Comparison of ENCODE assay signal across 5 cellular contexts in the genomic region with DNA sequence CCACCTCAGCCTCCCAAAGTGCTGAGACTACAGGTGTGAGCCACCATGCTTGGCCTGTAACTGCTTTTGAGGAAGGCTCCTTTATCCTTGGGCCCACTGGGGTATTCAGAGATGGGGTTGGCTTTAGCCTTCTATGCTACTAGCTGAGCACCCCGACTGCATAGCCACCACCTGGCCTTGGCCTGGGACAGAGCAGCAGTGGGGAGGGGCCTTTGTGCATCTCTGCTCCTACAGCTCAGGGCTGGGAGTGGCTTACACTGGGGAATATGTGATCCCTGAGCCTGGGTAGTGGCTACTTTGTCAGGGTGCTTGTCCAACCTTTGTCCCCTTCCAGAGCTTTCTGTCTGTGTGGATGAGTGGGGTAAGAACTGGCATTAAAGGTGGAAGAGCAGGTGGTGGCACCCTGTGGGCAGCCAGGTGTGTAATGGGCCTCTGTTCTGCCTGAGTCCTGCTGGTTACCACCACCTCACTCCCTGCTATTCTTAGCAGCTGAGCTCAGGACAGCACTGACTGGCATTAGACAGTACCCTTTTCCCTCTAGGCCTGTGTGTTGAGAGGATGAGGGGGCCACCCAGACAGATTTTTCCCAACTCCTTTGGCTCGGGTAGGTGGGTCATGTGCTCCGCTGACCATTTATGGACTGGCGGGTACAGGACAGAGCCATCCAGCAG. TPM values are rescaled to one million over a fixed set of nuclear protein-coding genes. Genes with fewer than 3 reads are reported as not detected.
"Had no signal": no experiment of that assay in that cellular context is flagged by ENCODE, and none has a peak within 500 bp of the region (broad histone marks: within the 10 kb centered on the region; RNA-seq: fewer than 3 reads in every experiment).

No MANE protein-coding gene starts in this region.

RNA-seq across cellular contexts. Expression of a gene that starts 24.0 kb away (rescaled TPM):
- total RNA-seq: activated B cell treated with CpG ODN at 0.5 μM for 24 hours; activated CD4-positive, alpha-beta memory T cell treated with anti-CD3 and anti-CD28 coated beads for 36 hours; activated naive CD4-positive, alpha-beta T cell treated with anti-CD3 and anti-CD28 coated beads for 36 hours; activated naive CD4-positive, alpha-beta T cell treated with anti-CD3 and anti-CD28 coated beads, Interleukin-2, amount 50 U/mL, for 72 hours; NCI-H460 had no signal
